ENCODE assay signal across 16 cellular contexts in the genomic region with DNA sequence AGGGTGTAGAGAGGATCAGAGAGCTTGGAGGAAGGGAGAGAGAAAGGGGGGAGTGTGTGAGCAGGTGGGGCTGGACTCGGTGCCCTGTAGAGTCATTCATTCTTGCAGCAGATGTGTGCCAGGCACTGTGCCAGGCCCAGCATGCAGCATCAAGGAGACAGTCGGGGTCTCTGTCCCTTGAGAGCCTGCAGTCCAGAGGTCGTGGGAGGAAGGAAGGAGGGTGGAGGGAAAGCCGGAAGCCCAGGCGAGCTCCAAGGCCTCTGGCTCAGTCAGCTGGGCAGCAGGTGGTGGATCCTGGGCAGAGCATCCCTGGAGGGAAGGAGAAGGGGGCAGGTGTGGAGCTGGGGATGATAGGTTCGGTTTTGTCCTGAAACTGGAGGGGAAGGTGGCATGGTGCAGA. TPM values are rescaled to one million over a fixed set of nuclear protein-coding genes. Genes with fewer than 3 reads are reported as not detected.
DNase-seq lines count a peak whose midpoint lies in the region; ATAC-seq, FAIRE-seq and TF ChIP-seq lines count a peak whose summit lies in the region.
"Had no signal": no experiment of that assay in that cellular context is flagged by ENCODE, and none has a peak within 500 bp of the region (broad histone marks: within the 10 kb centered on the region; RNA-seq: fewer than 3 reads in every experiment).

No MANE protein-coding gene starts in this region.

- H2BK12ac ChIP-seq in H9 (ENCODE audit: insufficient read length, low read depth, low read length), result no peak overlapping the region

- H3K9me3 Mint-ChIP-seq in H9, result no peaks in the 10 kb centered on the region; a peak in 1 of 5 replicates
- H3K9me3 Mint-ChIP-seq: activated naive CD4-positive, alpha-beta T cell treated with anti-CD3 and anti-CD28 coated beads, Interleukin-2, amount 50 U/mL, for 72 hours had no signal

- whole genome bisulfite sequencing in H9 (ENCODE audit: extremely low coverage, insufficient read length, low lambda C conversion rate), result no CpG with 5 or more reads among the region's 6 CpGs
- 13 to 30% (median 30%) methylated on average over 6 of the region's 6 CpGs for WGBS in small intestine, 3 donors

- no peak overlapping the region for H2BK15ac ChIP-seq in H9 (ENCODE audit: low read depth, low read length)

- H3K23me2 ChIP-seq in H9 (ENCODE audit: insufficient read length, low read depth, low read length, poor library complexity, severe bottlenecking), result no peaks in the 10 kb centered on the region

- peaks cover 7% of the 10 kb centered on the region for H3K79me1 ChIP-seq in H9 (ENCODE audit: insufficient read depth, low read depth, low read length, poor library complexity, severe bottlenecking)

- no peak overlapping the region for H4K8ac ChIP-seq in H9 (replicated peaks; ENCODE audit: insufficient read length, low read depth, low read length)

- H3K27me3 ChIP-seq in H9 (ENCODE audit: insufficient read depth, low read length) (no peaks in the 10 kb centered on the region), ascending aorta (no peaks in the 10 kb centered on the region), small intestine (ENCODE audit: control insufficient read depth in 2 of 2, insufficient read depth in 2 of 2, low read length in 2 of 2) (no peaks in the 10 kb centered on the region)

- H4K5ac ChIP-seq in H9 (ENCODE audit: insufficient read length, low read depth, low read length), result no peak overlapping the region

- no peak overlapping the region for H3K14ac ChIP-seq in H9 (ENCODE audit: insufficient read depth, low read length)

- H3T11ph ChIP-seq in H9 (ENCODE audit: low read length), result no peak overlapping the region

- H2BK20ac ChIP-seq in H9 (ENCODE audit: low read depth, low read length, poor library complexity, severe bottlenecking), result no peak overlapping the region

- peaks cover 2% of the 10 kb centered on the region for H4K20me1 ChIP-seq in H9 (ENCODE audit: control insufficient read depth, insufficient read depth, insufficient read length)

- intact Hi-C loops in ascending aorta (cut with DNase I) (loop anchor here (5.0 kb wide), 1 partner anchor 183 kb away; no protein-coding TSS in a partner anchor), left colon (cut with DNase I, micrococcal nuclease) (no loop called here), sciatic nerve (cut with DNase I) (no loop called here)

- no peak overlapping the region for H3K4me2 ChIP-seq in H9 (ENCODE audit: insufficient read depth, insufficient read length, low read length)

- H3K56ac ChIP-seq in H9 (ENCODE audit: insufficient read length, low read depth, low read length), result no peak overlapping the region

- H3K27me3 Mint-ChIP-seq in H9 (ENCODE audit: low read depth), result no peaks in the 10 kb centered on the region

- peaks cover 29 to 38% of the 10 kb centered on the region in 2 experiments for H3K4me1 Mint-ChIP-seq in H9

- no peak overlapping the region for H2AFZ ChIP-seq in H9 (ENCODE audit: low read length)

- H3K27ac Mint-ChIP-seq in H9, result peak overlapping the region in 2 of 3 experiments; percentile 18 to 21; a peak in 5 of 7 replicates

- H3K27ac ChIP-seq in H9 (ENCODE audit: insufficient read length, low read depth, low read length), result no peak overlapping the region
- H3K27ac ChIP-seq in ascending aorta, result peak overlapping the region; percentile 69 to 87
- H3K27ac ChIP-seq in small intestine (ENCODE audit: low read depth in 1 of 2, low read length in 1 of 2), result peak overlapping the region in 1 of 2 donors; percentile 66
- H3K27ac ChIP-seq: neutrophil had no signal

- ATAC-seq in left colon, result peak; percentile 35
- no peak for ATAC-seq in sciatic nerve
- ATAC-seq: activated naive CD4-positive, alpha-beta T cell treated with anti-CD3 and anti-CD28 coated beads, Interleukin-2, amount 50 U/mL, for 72 hours had no signal

- H3K18ac ChIP-seq in H9 (ENCODE audit: insufficient read length, low read depth, low read length), result no peak overlapping the region

- H3K9me3 ChIP-seq in H9 (ENCODE audit: control insufficient read depth, low read depth, low read length) (no peaks in the 10 kb centered on the region), ascending aorta (no peaks in the 10 kb centered on the region), small intestine (ENCODE audit: control insufficient read depth, low read depth) (no peaks in the 10 kb centered on the region)
- H3K9me3 ChIP-seq: HAP-1, neutrophil had no signal

- no peak overlapping the region for H3K23ac ChIP-seq in H9 (ENCODE audit: insufficient read length, low read depth, low read length)

- no peak overlapping the region for H3K4me3 Mint-ChIP-seq in H9

- no peak for FAIRE-seq in small intestine (lab: Jason Lieb, UNC)
- no peak for FAIRE-seq in D721Med (lab: Jason Lieb, UNC)
- FAIRE-seq: keratinocyte had no signal

- H3K36me3 ChIP-seq in ascending aorta (no peaks in the 10 kb centered on the region), small intestine (ENCODE audit: control insufficient read depth in 2 of 2, insufficient read depth in 2 of 2, low read length in 2 of 2) (no peaks in the 10 kb centered on the region)
- H3K36me3 ChIP-seq: neutrophil had no signal

- H2BK120ac ChIP-seq in H9 (ENCODE audit: low read depth, low read length, poor library complexity, severe bottlenecking), result no peak overlapping the region

- no peak overlapping the region for H2AK5ac ChIP-seq in H9 (ENCODE audit: insufficient read length, low read length)

- peaks cover 0 to 3% (median 0%) of the 10 kb centered on the region in 3 experiments; a peak in 2 of 7 replicates for H3K36me3 Mint-ChIP-seq in H9 (ENCODE audit: insufficient read depth in 1 of 3, low read depth in 3 of 3)

- TF ChIP-seq CTCF in H9 (conservative IDR thresholded peaks at IDR 0.05) (no peak), ascending aorta (IDR thresholded peaks at IDR 0.05) (no peak), D721Med (IDR thresholded peaks at IDR 0.05; ENCODE audit: insufficient read depth, missing control alignments) (no peak)

- DNase-seq in H9 (no peak), ascending aorta (ENCODE audit: low spot score in 2 of 2) (no peak), left colon (no peak), small intestine (peak; percentile 29), sciatic nerve (ENCODE audit: low spot score) (no peak), D721Med (ENCODE audit: insufficient read length, low spot score) (no peak), NCI-H2029 treated with DMSO at 0.1 percent for 48 hours (lab: John Stamatoyannopoulos, UW) (no peak)
- no peak for DNase-seq in stimulated activated CD4-positive, alpha-beta T cell treated with anti-CD3 and anti-CD28 coated beads, Interleukin-15, amount 100 ng/mL, for 24 hours
- DNase-seq: AML-193; NCI-H526 treated with DMSO at 0.1 percent for 48 hours; SHP77 treated with DMSO at 0.1 percent for 48 hours; stimulated activated CD4-positive, alpha-beta T cell treated with anti-CD3 and anti-CD28 coated beads, Interleukin-1b, Interleukin-23, amount 100 ng/mL, for 48 hours had no signal

- H2BK5ac ChIP-seq in H9 (ENCODE audit: insufficient read length, low read length), result no peak overlapping the region

- H3K4me1 ChIP-seq in H9 (ENCODE audit: insufficient read depth, low read length) (peaks cover 7% of the 10 kb centered on the region; the same call in 1 of the 2 replicates), ascending aorta (peaks cover 22 to 52% of the 10 kb centered on the region in 2 donors), small intestine (ENCODE audit: control insufficient read depth in 2 of 2, insufficient read depth in 1 of 2, low read depth in 1 of 2, low read length in 1 of 2) (peaks cover 0 to 22% of the 10 kb centered on the region in 2 donors)

- H3K4ac ChIP-seq in H9 (ENCODE audit: low read depth, low read length), result no peak overlapping the region

- no peak overlapping the region for H3K9ac ChIP-seq in H9 (ENCODE audit: extremely low read depth, insufficient read length, low read length)

- H4K91ac ChIP-seq in H9 (ENCODE audit: insufficient read length, low read depth, low read length), result no peak overlapping the region

- H3K4me3 ChIP-seq in ascending aorta, result no peak overlapping the region
- H3K4me3 ChIP-seq in small intestine (ENCODE audit: low read depth in 1 of 2, low read length in 2 of 2), result no peak overlapping the region
- H3K4me3 ChIP-seq: HAP-1 had no signal

- H3K79me2 ChIP-seq in H9 (ENCODE audit: insufficient read depth, low read length), result peaks cover 6% of the 10 kb centered on the region; the same call in 1 of the 2 replicates

RNA-seq across cellular contexts. Expression of a gene that starts 27.5 kb away (rescaled TPM):
- total RNA-seq in H9 (2021) (53.2 and 57.8 TPM in 2 replicates), ascending aorta (51.0 TPM), left colon (10 to 100 TPM; 41.0 to 45.9 TPM), sciatic nerve (76.6 TPM)
- polyA plus RNA-seq in small intestine, result 10 to 100 TPM in 1 of 3 donors, 1 to 10 TPM in 2; 4.2 to 13.8 (median 6.2) TPM
